ENCODE assay signal across 12 cellular contexts in genomic region chr1:70358921-70359564, GRCh38. TPM values are rescaled to one million over a fixed set of nuclear protein-coding genes. Genes with fewer than 3 reads are reported as not detected.
A peak's percentile ranks its signal among the peaks of the same experiment; 100 is the strongest.
DNase-seq lines count a peak whose midpoint lies in the region; ATAC-seq lines count a peak whose summit lies in the region.
"Had no signal": no experiment of that assay in that cellular context is flagged by ENCODE, and none has a peak within 500 bp of the region (broad histone marks: within the 10 kb centered on the region; RNA-seq: fewer than 3 reads in every experiment).

No MANE protein-coding gene starts in this region.

- H3K27ac ChIP-seq in SJCRH30, result no peak overlapping the region
- H3K27ac ChIP-seq: tibial nerve had no signal

- H3K4me3 Mint-ChIP-seq in activated naive CD8-positive, alpha-beta T cell treated with anti-CD3 and anti-CD28 coated beads, Interleukin-2, amount 50 U/mL, for 24 hours, result no peak overlapping the region
- H3K4me3 Mint-ChIP-seq: activated CD4-positive, alpha-beta T cell treated with anti-CD3 and anti-CD28 coated beads, Interleukin-2, amount 10 ng/mL, durations not matched to agents 24 days and 14 days; CD4-positive, alpha-beta memory T cell had no signal

- H3K36me3 ChIP-seq in SJCRH30, result no peaks in the 10 kb centered on the region
- H3K36me3 ChIP-seq: tibial nerve had no signal

- H3K9me3 Mint-ChIP-seq in activated naive CD8-positive, alpha-beta T cell treated with anti-CD3 and anti-CD28 coated beads, Interleukin-2, amount 50 U/mL, for 24 hours, result no peaks in the 10 kb centered on the region

- 0 out of 2 replicates have a peak, but pooled peaks cover 3% of the 10 kb centered on the region for H3K4me1 ChIP-seq in SJCRH30

- H3K4me3 ChIP-seq in SJCRH30, result no peak overlapping the region
- H3K4me3 ChIP-seq: tibial nerve had no signal

- H3K4me1 Mint-ChIP-seq in activated naive CD8-positive, alpha-beta T cell treated with anti-CD3 and anti-CD28 coated beads, Interleukin-2, amount 50 U/mL, for 24 hours, result peaks cover 18% of the 10 kb centered on the region

- intact Hi-C loops in left colon (cut with DNase I, micrococcal nuclease), result no loop called here

- no peaks in the 10 kb centered on the region for H3K27me3 Mint-ChIP-seq in activated naive CD8-positive, alpha-beta T cell treated with anti-CD3 and anti-CD28 coated beads, Interleukin-2, amount 50 U/mL, for 24 hours
- H3K27me3 Mint-ChIP-seq: activated CD4-positive, alpha-beta T cell treated with anti-CD3 and anti-CD28 coated beads, Interleukin-2, amount 10 ng/mL, durations not matched to agents 24 days and 14 days; CD4-positive, alpha-beta memory T cell had no signal

- DNase-seq in astrocyte of the hippocampus (ENCODE audit: low read depth, low spot score) (peak; percentile 54), left colon (no peak), SJCRH30 (no peak)
- no peak for DNase-seq in activated CD4-positive, alpha-beta T cell treated with anti-CD3 and anti-CD28 coated beads for 4 hours
- no peak for DNase-seq in activated naive CD8-positive, alpha-beta T cell treated with anti-CD3 and anti-CD28 coated beads, Interleukin-2, amount 50 U/mL, for 24 hours
- DNase-seq: activated CD4-positive, alpha-beta T cell treated with anti-CD3 and anti-CD28 coated beads, Interleukin-2, amount 10 ng/mL, durations not matched to agents 24 days and 14 days; CD4-positive, alpha-beta memory T cell; NCI-H2107 had no signal

- no peak overlapping the region for H3K27ac Mint-ChIP-seq in activated naive CD8-positive, alpha-beta T cell treated with anti-CD3 and anti-CD28 coated beads, Interleukin-2, amount 50 U/mL, for 24 hours
- H3K27ac Mint-ChIP-seq: activated CD4-positive, alpha-beta T cell treated with anti-CD3 and anti-CD28 coated beads, Interleukin-2, amount 10 ng/mL, durations not matched to agents 24 days and 14 days; CD4-positive, alpha-beta memory T cell had no signal

- H3K27me3 ChIP-seq in SJCRH30, result no peaks in the 10 kb centered on the region
- H3K27me3 ChIP-seq: tibial nerve had no signal

- no peaks in the 10 kb centered on the region for H3K9me3 ChIP-seq in SJCRH30 (replicated peaks)
- H3K9me3 ChIP-seq: tibial nerve had no signal

- peaks cover 11% of the 10 kb centered on the region for H3K36me3 Mint-ChIP-seq in activated naive CD8-positive, alpha-beta T cell treated with anti-CD3 and anti-CD28 coated beads, Interleukin-2, amount 50 U/mL, for 24 hours (ENCODE audit: low read depth)

- ATAC-seq in GM18498 (IDR thresholded peaks at IDR 0.05; ENCODE audit: unreplicated experiment) (peak; percentile 31), GM21390 (IDR thresholded peaks at IDR 0.05; ENCODE audit: unreplicated experiment) (peak; percentile 43), HG03135 (IDR thresholded peaks at IDR 0.05; ENCODE audit: unreplicated experiment) (peak; percentile 44), left colon (no peak)
- no peak for ATAC-seq in activated naive CD8-positive, alpha-beta T cell treated with anti-CD3 and anti-CD28 coated beads, Interleukin-2, amount 50 U/mL, for 24 hours

RNA-seq across cellular contexts. Expression of gene ANKRD13C, which starts 4.5 kb away (rescaled TPM):
- 10 to 100 TPM; 23.2 to 23.6 TPM for total RNA-seq in left colon
- 19.9 and 21.3 TPM in 2 replicates for total RNA-seq in SJCRH30 (2014; rRNA removed; shearing (Covaris generic))

RNA-seq across cellular contexts. Expression of gene CTH, which starts 52.0 kb away (rescaled TPM):
- 1 to 10 TPM; 6.4 to 9.1 TPM for total RNA-seq in left colon
- 2.8 and 3.5 TPM in 2 replicates for total RNA-seq in SJCRH30 (2014; rRNA removed; shearing (Covaris generic))

Comparison
In these comparisons a context has a peak if more than half of its experiments do, and no peak if none do; other contexts are left out.
1. ATAC-seq: peak in GM18498 (single experiment), GM21390 (single experiment) and HG03135 (single experiment); none in left colon (single experiment) and activated naive CD8-positive, alpha-beta T cell treated with anti-CD3 and anti-CD28 coated beads, Interleukin-2, amount 50 U/mL, for 24 hours (single experiment).